Comparison of ENCODE assay signal across 26 cellular contexts in genomic region chr2:108858894-108859293, GRCh38.
DNase-seq lines count a peak whose midpoint lies in the region; ATAC-seq and TF ChIP-seq lines count a peak whose summit lies in the region.
"Had no signal": no experiment of that assay in that cellular context is flagged by ENCODE, and none has a peak within 500 bp of the region (broad histone marks: within the 10 kb centered on the region; RNA-seq: fewer than 3 reads in every experiment).

No MANE protein-coding gene starts in this region.

- no peak overlapping the region for H3K9ac ChIP-seq in smooth muscle cell (ENCODE audit: low read depth)

- no peaks in the 10 kb centered on the region for H3K4me1 ChIP-seq in smooth muscle cell (ENCODE audit: low read depth)
- H3K4me1 ChIP-seq: BE2C, upper lobe of left lung had no signal

- H4K20me1 ChIP-seq in smooth muscle cell (ENCODE audit: low read depth) = no peaks in the 10 kb centered on the region

- WGBS in smooth muscle cell (ENCODE audit: low lambda C conversion rate) = 73% methylated on average over 3 of the region's 3 CpGs

- no peak overlapping the region for H3K4me3 ChIP-seq in AG10803 (ENCODE audit: low read length)
- no peak overlapping the region for H3K4me3 ChIP-seq in fibroblast of villous mesenchyme (ENCODE audit: low read depth, low read length)
- H3K4me3 ChIP-seq in smooth muscle cell = no peak overlapping the region
- H3K4me3 ChIP-seq: cardiac muscle cell, coronary artery, skin epidermis, upper lobe of left lung had no signal

- ATAC-seq in HG02759 (IDR thresholded peaks at IDR 0.05; ENCODE audit: unreplicated experiment) (no peak), HG03135 (IDR thresholded peaks at IDR 0.05; ENCODE audit: unreplicated experiment) (no peak)
- ATAC-seq: activated T-cell treated with anti-CD3 and anti-CD28 coated beads, Interleukin-2, amount 50 U/mL, for 4 hours; esophagus mucosa; HepG2; Panc1 had no signal

- no peak overlapping the region for H3K27ac ChIP-seq in smooth muscle cell (ENCODE audit: low read depth)
- H3K27ac ChIP-seq: cardiac muscle cell, coronary artery, skin epidermis, upper lobe of left lung had no signal

- no peaks in the 10 kb centered on the region for H3K27me3 ChIP-seq in smooth muscle cell (ENCODE audit: low read depth)
- H3K27me3 ChIP-seq: BE2C, cardiac muscle cell, upper lobe of left lung had no signal

- H3K79me2 ChIP-seq in smooth muscle cell (ENCODE audit: low read depth) = no peaks in the 10 kb centered on the region

- no peaks in the 10 kb centered on the region for H3K36me3 ChIP-seq in smooth muscle cell (ENCODE audit: low read depth)
- H3K36me3 ChIP-seq: BE2C, upper lobe of left lung had no signal

- no peaks in the 10 kb centered on the region for H3K9me3 ChIP-seq in smooth muscle cell (replicated peaks; ENCODE audit: low read depth)
- H3K9me3 ChIP-seq: BE2C, upper lobe of left lung had no signal

- no peaks in the 10 kb centered on the region for H3F3A ChIP-seq in smooth muscle cell (ENCODE audit: low read depth)

- H3K4me2 ChIP-seq in smooth muscle cell = no peak overlapping the region

- H2AFZ ChIP-seq in smooth muscle cell (ENCODE audit: low read depth) = no peak overlapping the region

- DNase-seq in AG10803 (ENCODE audit: low read depth) = peak; percentile 25
- DNase-seq in HT1080 (ENCODE audit: low read depth) = peak; percentile 4
- DNase-seq in astrocyte of the hippocampus (ENCODE audit: low read depth, low spot score) = peak; percentile 44
- DNase-seq in fibroblast of villous mesenchyme (ENCODE audit: low read depth) = peak; percentile 21
- DNase-seq in smooth muscle cell (lab: John Stamatoyannopoulos, UW; ENCODE audit: unreplicated experiment) = no peak
- DNase-seq in NCI-H1930 (lab: John Stamatoyannopoulos, UW) = no peak
- DNase-seq: activated CD4-positive, alpha-beta T cell treated with anti-CD3 and anti-CD28 coated beads, Interleukin-2, amount 10 ng/mL, durations not matched to agents 7 days and 5 days; activated naive CD4-positive, alpha-beta T cell; activated T-cell treated with anti-CD3 and anti-CD28 coated beads, Interleukin-2, amount 50 U/mL, for 4 hours; BE2C; H9; NCI-H1092; NCI-H187 treated with DMSO at 0.1 percent for 48 hours; NCI-H526; substantia nigra; SW 1271; T1000; upper lobe of left lung had no signal

- no peak for TF ChIP-seq CTCF in AG10803 (conservative IDR thresholded peaks at IDR 0.05; ENCODE audit: low read length)
- no peak for TF ChIP-seq CTCF in fibroblast of villous mesenchyme (IDR thresholded peaks at IDR 0.05; ENCODE audit: insufficient read depth, low read depth, low read length)
- no peak for TF ChIP-seq CTCF in smooth muscle cell (IDR thresholded peaks at IDR 0.05; ENCODE audit: borderline replicate concordance, insufficient read depth, poor library complexity, severe bottlenecking)

Comparison
In these comparisons a context has a peak if more than half of its experiments do, and no peak if none do; other contexts are left out.
1. DNase-seq: peak in AG10803 (single experiment), HT1080 (single experiment), astrocyte of the hippocampus (single experiment) and fibroblast of villous mesenchyme (single experiment); none in smooth muscle cell (single experiment) and NCI-H1930 (0 of 2).